ENCODE assay signal across 14 cellular contexts in the genomic region with DNA sequence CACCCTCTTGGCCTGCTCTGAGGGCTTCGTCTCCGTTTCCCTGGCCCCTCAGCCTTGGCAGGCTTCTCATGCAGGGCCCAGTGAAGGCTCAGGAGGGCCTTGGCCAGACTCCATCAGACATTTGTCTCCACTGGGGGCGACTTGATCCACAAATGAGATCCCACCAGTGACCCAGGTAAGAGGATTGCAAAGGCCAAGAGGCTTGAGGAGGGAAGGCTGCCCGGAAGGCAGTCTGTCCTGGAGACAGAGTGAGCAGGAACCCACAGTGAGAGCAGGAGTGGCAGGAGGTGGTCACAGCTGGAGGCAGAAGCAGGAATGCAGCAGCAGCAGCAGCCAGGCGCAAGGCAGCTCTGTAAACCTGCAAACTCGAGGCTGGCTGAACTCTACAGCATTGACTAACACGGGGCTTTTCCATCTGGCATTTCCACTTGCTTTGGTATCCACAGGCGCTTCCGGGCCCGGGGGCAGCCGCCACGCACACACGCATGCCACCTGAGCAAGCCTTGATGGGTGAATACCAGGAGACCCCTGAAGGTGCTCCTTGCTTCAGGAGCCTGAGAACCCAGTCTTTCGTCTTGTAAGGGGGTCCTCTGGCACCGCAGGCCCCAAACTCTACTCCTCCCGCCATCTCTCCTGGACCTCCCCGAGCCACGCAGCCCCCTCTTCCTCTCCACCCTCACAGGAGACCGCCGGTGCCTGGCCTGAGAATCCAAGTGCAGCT. TPM values are rescaled to one million over a fixed set of nuclear protein-coding genes. Genes with fewer than 3 reads are reported as not detected.
DNase-seq lines count a peak whose midpoint lies in the region; ATAC-seq and TF ChIP-seq lines count a peak whose summit lies in the region.
"Had no signal": no experiment of that assay in that cellular context is flagged by ENCODE, and none has a peak within 500 bp of the region (broad histone marks: within the 10 kb centered on the region; RNA-seq: fewer than 3 reads in every experiment).

No MANE protein-coding gene starts in this region.

- TF ChIP-seq CTCF in AG04450 (IDR thresholded peaks at IDR 0.05; ENCODE audit: low read depth, low read length) (no peak), brain (conservative IDR thresholded peaks at IDR 0.05) (no peak), nephron (IDR thresholded peaks at IDR 0.05; ENCODE audit: unreplicated experiment in 3 of 3) (no peak)

- H3K27ac ChIP-seq in AG04450 (ENCODE audit: low read depth, low read length), result peak overlapping the region; percentile 73

- no peak for ATAC-seq in GM21367 (IDR thresholded peaks at IDR 0.05; ENCODE audit: unreplicated experiment)
- ATAC-seq in GM18873 (IDR thresholded peaks at IDR 0.05; ENCODE audit: low FRiP score, unreplicated experiment), result no peak
- no peak for ATAC-seq in HG03196 (IDR thresholded peaks at IDR 0.05; ENCODE audit: unreplicated experiment)

- no peak overlapping the region for H3K4me3 Mint-ChIP-seq in brain
- peak overlapping the region in 1 of 3 experiments; percentile 27 for H3K4me3 Mint-ChIP-seq in nephron
- H3K4me3 Mint-ChIP-seq: activated T-helper 1 cell treated with anti-CD3 and anti-CD28 coated beads, Interleukin-12 subunit alpha, Interleukin-12 subunit beta, Interleukin-2, Interleukin-4 antibody, amounts not matched to agents 30 ng/mL and 10 ng/mL and 1 ng/mL, durations not matched to agents 14 hours and 24 hours and 36 hours; T-helper 2 cell treated with Interferon-gamma antibody and Interleukin-4, amounts not matched to agents 5 μg/mL and 100 μg/mL, for 36 hours had no signal

- H3K27ac Mint-ChIP-seq in brain, result peak overlapping the region in 4 of 5 experiments; percentile 39 to 95 (median 60)
- H3K27ac Mint-ChIP-seq in nephron, result peak overlapping the region; percentile 94 to 96 (median 96)
- H3K27ac Mint-ChIP-seq: activated T-helper 1 cell treated with anti-CD3 and anti-CD28 coated beads, Interleukin-12 subunit alpha, Interleukin-12 subunit beta, Interleukin-2, Interleukin-4 antibody, amounts not matched to agents 30 ng/mL and 10 ng/mL and 1 ng/mL, durations not matched to agents 14 hours and 24 hours and 36 hours; T-helper 2 cell treated with Interferon-gamma antibody and Interleukin-4, amounts not matched to agents 5 μg/mL and 100 μg/mL, for 36 hours had no signal

- H3K4me1 Mint-ChIP-seq in brain (peaks cover 41% of the 10 kb centered on the region), nephron (peaks cover 49% of the 10 kb centered on the region)

- DNase-seq in AG04450 (ENCODE audit: low read depth, low spot score) (no peak), H7 (peak; percentile 72), HT-29 (ENCODE audit: low spot score) (no peak)
- DNase-seq: NCI-H1092; NK-92 treated with Interleukin-12 subunit alpha and Interleukin-12 subunit beta, amount 100 ng/mL, for 24 hours; nucleus accumbens had no signal

- CTCF ChIA-PET in AG04450 (lab: Charles Lee), result no interaction called here

- no peaks in the 10 kb centered on the region; the same call in 1 of the 2 replicates for H3K36me3 ChIP-seq in H7 (replicated peaks; ENCODE audit: control insufficient read depth, insufficient read depth, low read length)

- H3K36me3 Mint-ChIP-seq in brain, result peaks cover 28% of the 10 kb centered on the region
- H3K36me3 Mint-ChIP-seq in nephron (ENCODE audit: low read depth), result peaks cover 15% of the 10 kb centered on the region

- no peaks in the 10 kb centered on the region for H3K9me3 Mint-ChIP-seq in brain
- H3K9me3 Mint-ChIP-seq in nephron, result no peaks in the 10 kb centered on the region
- H3K9me3 Mint-ChIP-seq: activated T-helper 1 cell treated with anti-CD3 and anti-CD28 coated beads, Interleukin-12 subunit alpha, Interleukin-12 subunit beta, Interleukin-2, Interleukin-4 antibody, amounts not matched to agents 30 ng/mL and 10 ng/mL and 1 ng/mL, durations not matched to agents 14 hours and 24 hours and 36 hours; T-helper 2 cell treated with Interferon-gamma antibody and Interleukin-4, amounts not matched to agents 5 μg/mL and 100 μg/mL, for 36 hours had no signal

- POLR2A ChIA-PET in AG04450 (lab: Yijun Ruan, JAX), result interaction anchor here (0.6 to 1.8 kb wide), 3 partner anchors 10 to 22 kb away, joined by 4 to 9 read pairs (median 6); partner anchors contain the start of gene MGAT1

- peaks cover 10% of the 10 kb centered on the region; the same call in 1 of the 2 replicates for H3K9me3 ChIP-seq in AG04450 (ENCODE audit: control insufficient read depth, insufficient read depth, low read length)

- H3K4me3 ChIP-seq in AG04450 (ENCODE audit: low read depth, low read length) (no peak overlapping the region), H7 (ENCODE audit: insufficient read depth, low read depth, low read length) (no peak overlapping the region)

- H3K27me3 Mint-ChIP-seq in brain (no peaks in the 10 kb centered on the region), nephron (ENCODE audit: low read depth) (no peaks in the 10 kb centered on the region)

- H3K27me3 ChIP-seq in AG04450 (ENCODE audit: control insufficient read depth, insufficient read depth, low read length) (no peaks in the 10 kb centered on the region), H7 (ENCODE audit: control insufficient read depth, insufficient read depth, low read length) (no peaks in the 10 kb centered on the region)

RNA-seq across cellular contexts. Expression of gene MGAT1, which starts 14.7 kb away (rescaled TPM):
- polyA plus RNA-seq in AG04450 (2011; rRNA removed), result 96.2 and 121 TPM in 2 replicates
- 82.4 and 91.3 TPM in 2 replicates for polyA minus RNA-seq in AG04450 (2011; rRNA and poly(A)+ RNA removed)
- total RNA-seq in H7 (2014; rRNA removed; shearing (Covaris generic)), result 76.1 and 77.8 TPM in 2 replicates
- polyA plus RNA-seq in brain (ENCODE audit: insufficient read depth, low read depth, low replicate concordance), result 48.6 TPM
- total RNA-seq in HT-29 (2014; rRNA removed; shearing (Covaris generic)), result 96.1 and 102 TPM in 2 replicates

RNA-seq across cellular contexts. Expression of gene OR2Y1, which starts 48.0 kb away (rescaled TPM):
- polyA plus RNA-seq in AG04450 (2011; rRNA removed), result not detected in 2 replicates
- polyA minus RNA-seq in AG04450 (2011; rRNA and poly(A)+ RNA removed), result not detected in 2 replicates
- total RNA-seq in H7 (2014; rRNA removed; shearing (Covaris generic)), result not detected in 2 replicates
- polyA plus RNA-seq in brain (ENCODE audit: insufficient read depth, low read depth, low replicate concordance), result not detected
- total RNA-seq in HT-29 (2014; rRNA removed; shearing (Covaris generic)), result not detected in 2 replicates
- total RNA-seq: activated T-helper 1 cell treated with anti-CD3 and anti-CD28 coated beads, Interleukin-12 subunit alpha, Interleukin-12 subunit beta, Interleukin-2, Interleukin-4 antibody, amounts not matched to agents 30 ng/mL and 10 ng/mL and 1 ng/mL, durations not matched to agents 14 hours and 24 hours and 36 hours; dermis microvascular lymphatic vessel endothelial cell had no signal
